Comparison of ENCODE assay signal across 8 cellular contexts in the genomic region with DNA sequence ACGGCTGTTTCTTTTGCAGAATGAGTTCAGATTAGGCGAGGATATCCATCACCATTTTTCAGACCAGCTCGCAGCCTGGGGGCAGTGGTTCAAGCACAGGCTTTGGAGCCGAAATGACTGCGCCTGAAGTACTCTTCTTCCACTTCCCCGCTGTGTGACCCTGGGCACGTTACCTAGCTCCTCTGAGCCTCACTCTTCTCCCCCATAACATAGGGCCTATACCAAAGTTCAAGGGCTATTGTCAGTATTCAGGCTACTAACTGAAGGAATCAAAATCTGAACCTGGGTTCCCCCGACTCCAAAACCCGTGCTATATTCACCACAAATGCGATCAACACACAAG. TPM values are rescaled to one million over a fixed set of nuclear protein-coding genes. Genes with fewer than 3 reads are reported as not detected.
DNase-seq lines count a peak whose midpoint lies in the region; ATAC-seq and TF ChIP-seq lines count a peak whose summit lies in the region.

No MANE protein-coding gene starts in this region.

- peak overlapping the region; percentile 98 for H3K4me3 Mint-ChIP-seq in CD8-positive, alpha-beta T cell

- no peaks in the 10 kb centered on the region for H3K9me3 ChIP-seq in CD8-positive, alpha-beta T cell (ENCODE audit: low read length)
- H3K9me3 ChIP-seq in adrenal gland (replicated peaks in 1 of 3): no peaks in the 10 kb centered on the region
- no peaks in the 10 kb centered on the region for H3K9me3 ChIP-seq in right lobe of liver

- DNase-seq in CD8-positive, alpha-beta T cell: no peak
- DNase-seq in adrenal gland: no peak
- DNase-seq in right lobe of liver: no peak
- no peak for DNase-seq in GM20000 (ENCODE audit: low spot score)
- no peak for DNase-seq in GM13977 (ENCODE audit: low spot score)
- no peak for DNase-seq in GM13976 (ENCODE audit: low spot score)

- intact Hi-C loops in CD8-positive, alpha-beta T cell (cut with DNase I, micrococcal nuclease): loop anchor here (1.0 to 5.0 kb wide), 7 partner anchors 66 to 772 kb away; partner anchors contain the start of genes CCND1 (in 1 of the 2), LTO1 (in 1 of the 2), PPP6R3 (in 1 of the 2) and TPCN2 (in 1 of the 2)
- intact Hi-C loops in adrenal gland (cut with DNase I) (no loop called here), right lobe of liver (cut with DNase I) (no loop called here)

- peaks cover 46% of the 10 kb centered on the region for H3K4me1 Mint-ChIP-seq in CD8-positive, alpha-beta T cell (ENCODE audit: low read depth)

- no peak for TF ChIP-seq CTCF in CD8-positive, alpha-beta T cell (IDR thresholded peaks at IDR 0.05)
- TF ChIP-seq CTCF in adrenal gland (IDR thresholded peaks at IDR 0.05) (no peak), right lobe of liver (IDR thresholded peaks at IDR 0.05) (no peak), GM20000 (IDR thresholded peaks at IDR 0.05; ENCODE audit: extremely low read depth, missing control alignments) (no peak), GM13977 (IDR thresholded peaks at IDR 0.05; ENCODE audit: extremely low read depth, insufficient read depth, missing control alignments) (no peak), GM13976 (IDR thresholded peaks at IDR 0.05; ENCODE audit: borderline replicate concordance, control extremely low read depth, extremely low read depth, insufficient read depth, missing control alignments) (no peak)

- H3K9me3 Mint-ChIP-seq in CD8-positive, alpha-beta T cell: no peaks in the 10 kb centered on the region

- H3K36me3 ChIP-seq in CD8-positive, alpha-beta T cell (ENCODE audit: insufficient read depth, low read length): peaks cover 3% of the 10 kb centered on the region
- H3K36me3 ChIP-seq in adrenal gland (replicated peaks in 1 of 2) (peaks cover 0 to 14% of the 10 kb centered on the region in 2 donors), right lobe of liver (peaks cover 0 to 20% (median 10%) of the 10 kb centered on the region in 4 donors), urinary bladder (ENCODE audit: insufficient read depth) (no peaks in the 10 kb centered on the region)

- TF ChIP-seq POLR2A in adrenal gland (IDR thresholded peaks at IDR 0.05): no peak
- no peak for TF ChIP-seq POLR2A in right lobe of liver (IDR thresholded peaks at IDR 0.05)

- peak overlapping the region; percentile 97 for H3K27ac Mint-ChIP-seq in CD8-positive, alpha-beta T cell

- H3K4me3 ChIP-seq in CD8-positive, alpha-beta T cell (ENCODE audit: low read depth, low read length): peak overlapping the region; percentile 55
- peak overlapping the region; percentile 73 to 99 (median 86) for H3K4me3 ChIP-seq in adrenal gland
- H3K4me3 ChIP-seq in right lobe of liver: peak overlapping the region; percentile 83 to 99 (median 98)
- H3K4me3 ChIP-seq in urinary bladder (ENCODE audit: low read depth, low read length): peak overlapping the region; percentile 63

- in situ Hi-C loops in GM13977 (cut with MboI; ENCODE audit: low pct_unique_long_range_greater_than_20kb, low sequenced_read_pairs, unreplicated experiment) (loop anchor here (25.0 kb wide), 1 partner anchor 759 kb away; no protein-coding TSS in a partner anchor), GM13976 (cut with MboI; ENCODE audit: low sequenced_read_pairs, unreplicated experiment) (no loop called here)

- peak; percentile 8 for ATAC-seq in CD8-positive, alpha-beta T cell
- ATAC-seq in HG02759 (IDR thresholded peaks at IDR 0.05; ENCODE audit: unreplicated experiment) (peak; percentile 5), right lobe of liver (peak in 1 of 4 donors; percentile 3)

- peak overlapping the region; percentile 64 for H3K27ac ChIP-seq in CD8-positive, alpha-beta T cell (ENCODE audit: low read depth, low read length)
- peak overlapping the region in 4 of 5 donors; percentile 45 to 87 (median 76) for H3K27ac ChIP-seq in adrenal gland
- peak overlapping the region; percentile 70 to 88 (median 83) for H3K27ac ChIP-seq in right lobe of liver
- H3K27ac ChIP-seq in urinary bladder (ENCODE audit: low read depth): no peak overlapping the region

- H3K36me3 Mint-ChIP-seq in CD8-positive, alpha-beta T cell: peaks cover 54% of the 10 kb centered on the region

- POLR2A ChIA-PET in CD8-positive, alpha-beta T cell (lab: Charles Lee): no interaction called here

- H3K27me3 ChIP-seq in CD8-positive, alpha-beta T cell (ENCODE audit: insufficient read depth, low read length): no peaks in the 10 kb centered on the region
- H3K27me3 ChIP-seq in adrenal gland (no peaks in the 10 kb centered on the region), right lobe of liver (no peaks in the 10 kb centered on the region)

- peaks cover 19% of the 10 kb centered on the region for H3K4me1 ChIP-seq in CD8-positive, alpha-beta T cell (ENCODE audit: insufficient read depth, low read length)
- H3K4me1 ChIP-seq in adrenal gland (replicated peaks in 1 of 2) (peaks cover 0 to 26% of the 10 kb centered on the region in 2 donors), right lobe of liver (peaks cover 0 to 24% (median 10%) of the 10 kb centered on the region in 4 donors), urinary bladder (ENCODE audit: insufficient read depth) (peaks cover 3% of the 10 kb centered on the region)

- CTCF ChIA-PET in CD8-positive, alpha-beta T cell (lab: Charles Lee): interaction anchor here (1.0 kb wide), 1 partner anchor 767 kb away, joined by 3 read pairs; no protein-coding TSS in a partner anchor

- H3K27me3 Mint-ChIP-seq in CD8-positive, alpha-beta T cell (ENCODE audit: low read depth): no peaks in the 10 kb centered on the region

- 1 to 4% (median 2%) methylated on average over 5 to 10 of the region's 10 CpGs for WGBS in adrenal gland, 4 donors
- 3% methylated on average over 9 of the region's 10 CpGs for WGBS in right lobe of liver (ENCODE audit: insufficient coverage, low coverage, low lambda C conversion rate, missing lambda C conversion rate)
- WGBS in urinary bladder: 3% methylated on average over 10 of the region's 10 CpGs

RNA-seq across cellular contexts. Expression of gene MRPL21, which starts 0.4 kb away (rescaled TPM):
- 10 to 100 TPM; 48.4 to 53.6 TPM for total RNA-seq in CD8-positive, alpha-beta T cell
- 10 to 100 TPM; 31.1 to 65.6 (median 44.3) TPM for total RNA-seq in adrenal gland
- polyA plus RNA-seq in adrenal gland: 10 to 100 TPM; 46.7 to 77.8 (median 48.1) TPM
- 10 to 100 TPM; 18.8 to 50.4 (median 26.0) TPM for total RNA-seq in right lobe of liver
- total RNA-seq in urinary bladder: 46.1 TPM
- 80.8 TPM for polyA plus RNA-seq in urinary bladder

RNA-seq across cellular contexts. Expression of gene IGHMBP2, which starts 0.4 kb away (rescaled TPM):
- total RNA-seq in CD8-positive, alpha-beta T cell: 10 to 100 TPM; 25.5 to 27.3 TPM
- total RNA-seq in adrenal gland (10 to 100 TPM in 7 of 8 donors, 1 to 10 TPM in 1; 9.4 to 21.0 (median 16.3) TPM), right lobe of liver (10 to 100 TPM in 4 of 6 experiments, 1 to 10 TPM in 2; 5.8 to 21.2 (median 11.5) TPM), urinary bladder (9.1 TPM)
- polyA plus RNA-seq in adrenal gland (10 to 100 TPM in 2 of 3 donors, 1 to 10 TPM in 1; 8.7 to 40.6 (median 29.5) TPM), urinary bladder (15.3 TPM)

Comparison
In these comparisons a context has a peak if more than half of its experiments do, and no peak if none do; other contexts are left out.
1. intact Hi-C loops: an anchor here in CD8-positive, alpha-beta T cell (1.0 to 5.0 kb wide); none called in adrenal gland and right lobe of liver.